In the genomic region with DNA sequence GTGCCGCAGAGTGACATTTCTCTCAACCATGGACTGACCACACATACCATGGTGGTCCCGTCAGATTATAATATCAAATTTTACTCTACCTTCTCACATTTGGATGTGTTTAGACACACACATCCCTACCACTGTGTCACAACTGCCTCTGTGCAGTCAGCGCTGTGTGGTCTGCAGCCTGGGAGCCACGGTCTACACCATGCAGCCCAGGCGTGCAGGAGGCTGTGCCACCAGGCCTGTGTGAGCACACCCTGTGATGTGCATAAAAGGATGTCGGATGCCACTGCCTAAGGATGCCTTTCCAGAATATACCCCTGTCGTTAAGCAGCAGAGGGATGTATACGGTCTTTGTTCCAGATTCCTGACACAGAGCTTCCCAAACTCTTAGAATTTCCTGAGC, we compare ENCODE assay signal across 23 cellular contexts.
"Had no signal": no experiment of that assay in that cellular context is flagged by ENCODE, and none has a peak within 500 bp of the region (broad histone marks: within the 10 kb centered on the region; RNA-seq: fewer than 3 reads in every experiment).

No MANE protein-coding gene starts in this region.

- ATAC-seq: effector memory CD8-positive, alpha-beta T cell; esophagus mucosa; gastrocnemius medialis; heart right ventricle; left cardiac atrium; left lung; left ventricle myocardium superior; lower lobe of right lung; mucosa of descending colon had no signal

- H3K4me3 Mint-ChIP-seq: dendritic cell treated with granulocyte-macrophage colony-stimulating factor and Interleukin-4, amounts not matched to agents 40 ng/mL and 50 ng/mL, for 4 days; effector memory CD8-positive, alpha-beta T cell; endodermal cell; mesothelial cell of epicardium had no signal

- H3K27ac ChIP-seq: colonic mucosa, epithelial cell of prostate, esophagus squamous epithelium, gastrocnemius medialis, heart right ventricle, left lung, lower lobe of right lung had no signal

- H3K27me3 ChIP-seq: colonic mucosa had no signal

- H3K36me3 ChIP-seq: colonic mucosa, esophagus squamous epithelium, gastrocnemius medialis, heart right ventricle, left lung, lower lobe of right lung had no signal

- H3K27ac Mint-ChIP-seq: dendritic cell treated with granulocyte-macrophage colony-stimulating factor and Interleukin-4, amounts not matched to agents 40 ng/mL and 50 ng/mL, for 4 days; effector memory CD8-positive, alpha-beta T cell; endodermal cell; mesothelial cell of epicardium had no signal

- H3K27me3 Mint-ChIP-seq: dendritic cell treated with granulocyte-macrophage colony-stimulating factor and Interleukin-4, amounts not matched to agents 40 ng/mL and 50 ng/mL, for 4 days; effector memory CD8-positive, alpha-beta T cell had no signal

- H3K36me3 Mint-ChIP-seq: mesothelial cell of epicardium had no signal

- H3K9me3 Mint-ChIP-seq: dendritic cell treated with granulocyte-macrophage colony-stimulating factor and Interleukin-4, amounts not matched to agents 40 ng/mL and 50 ng/mL, for 4 days; endodermal cell; mesothelial cell of epicardium had no signal

- H3K9me3 ChIP-seq: colonic mucosa, esophagus squamous epithelium, gastrocnemius medialis, heart right ventricle, left lung, lower lobe of right lung, mucosa of descending colon had no signal

- H3K4me1 ChIP-seq: colonic mucosa, gastrocnemius medialis, heart right ventricle, left lung, lower lobe of right lung had no signal

- DNase-seq: colonic mucosa; cortex of kidney; effector CD8-positive, alpha-beta T cell; effector memory CD8-positive, alpha-beta T cell; endodermal cell; erythroblast; esophagus squamous epithelium; foreskin fibroblast; foreskin melanocyte; gastrocnemius medialis; glutamatergic neuron; heart right ventricle; hippocampal formation; left cardiac atrium; left ventricle myocardium superior; lower lobe of right lung; mesenchymal stem cell; mucosa of descending colon had no signal

- H3K4me3 ChIP-seq: colonic mucosa, esophagus squamous epithelium, gastrocnemius medialis, heart right ventricle, left lung, lower lobe of right lung, mucosa of descending colon had no signal
